2 cellular contexts compared by ENCODE assay signal in the genomic region with DNA sequence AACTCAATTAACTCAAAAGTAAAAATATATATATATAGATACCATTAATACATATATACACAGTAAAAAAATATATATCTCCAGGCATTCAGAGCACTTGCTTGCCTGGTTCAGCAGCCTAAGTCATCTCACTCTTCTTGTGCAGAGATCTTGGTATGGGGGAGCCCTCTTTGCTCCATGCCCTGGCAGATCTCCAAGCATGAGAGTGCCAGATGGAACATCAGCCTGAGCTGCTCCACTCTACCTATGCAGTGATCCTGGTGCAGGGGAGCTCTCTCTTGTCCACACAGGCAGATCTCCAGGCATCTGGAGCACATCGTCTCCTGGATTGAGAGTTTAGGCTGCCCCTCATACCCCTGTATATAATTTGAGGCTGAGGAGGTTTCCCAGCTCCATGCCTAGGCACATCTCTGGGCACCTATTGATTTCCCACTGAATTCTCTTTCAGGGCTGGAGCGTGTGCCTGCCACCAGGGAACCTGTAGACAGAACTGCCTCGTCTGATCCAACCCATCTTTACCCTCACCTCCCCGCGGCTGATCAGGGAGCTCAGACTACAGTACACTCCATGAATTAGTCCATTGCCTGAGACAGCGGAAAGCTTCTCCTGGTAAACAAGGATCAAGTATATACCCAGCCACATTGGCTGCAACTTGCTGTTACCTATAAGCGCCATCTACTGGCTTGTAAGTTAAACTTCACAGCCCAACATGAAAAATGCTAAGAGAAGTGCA.
TF ChIP-seq lines count a peak whose summit lies in the region.

No MANE protein-coding gene starts in this region.

TF ChIP-seq in GM12878, 131 proteins besides CTCF, POLR2A, EP300 and RAD21:
- TF ChIP-seq SMC3 (IDR thresholded peaks at IDR 0.05; ENCODE audit: borderline replicate concordance, low read length): peak; percentile 57; the same call in 1 of the 2 replicates
- TF ChIP-seq DPF2 (IDR thresholded peaks at IDR 0.05): no peak
TF ChIP-seq in GM12878: peak in this region for 1.

TF ChIP-seq in HepG2, 621 proteins besides CTCF, POLR2A, EP300 and RAD21:
- TF ChIP-seq RCOR2 (CRISPR knock-in tag; IDR thresholded peaks at IDR 0.05) (no peak), SMC3 (IDR thresholded peaks at IDR 0.05; ENCODE audit: low read length) (peak; percentile 33; the same call in 1 of the 2 replicates), PHF21A (CRISPR knock-in tag; IDR thresholded peaks at IDR 0.05) (no peak), MLLT10 (CRISPR knock-in tag; IDR thresholded peaks at IDR 0.05) (no peak), STAG1 (CRISPR knock-in tag; IDR thresholded peaks at IDR 0.05) (peak; percentile 36)
- TF ChIP-seq, protein P1, sequence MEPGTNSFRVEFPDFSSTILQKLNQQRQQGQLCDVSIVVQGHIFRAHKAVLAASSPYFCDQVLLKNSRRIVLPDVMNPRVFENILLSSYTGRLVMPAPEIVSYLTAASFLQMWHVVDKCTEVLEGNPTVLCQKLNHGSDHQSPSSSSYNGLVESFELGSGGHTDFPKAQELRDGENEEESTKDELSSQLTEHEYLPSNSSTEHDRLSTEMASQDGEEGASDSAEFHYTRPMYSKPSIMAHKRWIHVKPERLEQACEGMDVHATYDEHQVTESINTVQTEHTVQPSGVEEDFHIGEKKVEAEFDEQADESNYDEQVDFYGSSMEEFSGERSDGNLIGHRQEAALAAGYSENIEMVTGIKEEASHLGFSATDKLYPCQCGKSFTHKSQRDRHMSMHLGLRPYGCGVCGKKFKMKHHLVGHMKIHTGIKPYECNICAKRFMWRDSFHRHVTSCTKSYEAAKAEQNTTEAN (CRISPR knock-in tag; conservative IDR thresholded peaks at IDR 0.05): no peak
